ENCODE assay signal across 1 cellular context in genomic region chr18:72866901-72867701, GRCh38.
TF ChIP-seq lines count a peak whose summit lies in the region.

No MANE protein-coding gene starts in this region.

TF ChIP-seq in HepG2, 621 proteins besides CTCF, POLR2A, EP300 and RAD21 (continued from another document):
- TF ChIP-seq ZNF407 (CRISPR knock-in tag; IDR thresholded peaks at IDR 0.05; ENCODE audit: not compliant biosample characterization) (no peak), ZNF839 (CRISPR knock-in tag; IDR thresholded peaks at IDR 0.05; ENCODE audit: borderline replicate concordance) (no peak), NONO (IDR thresholded peaks at IDR 0.05) (no peak), NONO (CRISPR knock-in tag; conservative IDR thresholded peaks at IDR 0.05) (no peak), ZNF343 (CRISPR knock-in tag; IDR thresholded peaks at IDR 0.05) (no peak), NCOA2 (CRISPR knock-in tag; IDR thresholded peaks at IDR 0.05) (no peak), ZNF629 (CRISPR knock-in tag; conservative IDR thresholded peaks at IDR 0.05) (no peak), HMGA1 (CRISPR knock-in tag; conservative IDR thresholded peaks at IDR 0.05) (no peak), POGZ (CRISPR knock-in tag; IDR thresholded peaks at IDR 0.05) (no peak)
